ENCODE assay signal across 8 cellular contexts in the genomic region with DNA sequence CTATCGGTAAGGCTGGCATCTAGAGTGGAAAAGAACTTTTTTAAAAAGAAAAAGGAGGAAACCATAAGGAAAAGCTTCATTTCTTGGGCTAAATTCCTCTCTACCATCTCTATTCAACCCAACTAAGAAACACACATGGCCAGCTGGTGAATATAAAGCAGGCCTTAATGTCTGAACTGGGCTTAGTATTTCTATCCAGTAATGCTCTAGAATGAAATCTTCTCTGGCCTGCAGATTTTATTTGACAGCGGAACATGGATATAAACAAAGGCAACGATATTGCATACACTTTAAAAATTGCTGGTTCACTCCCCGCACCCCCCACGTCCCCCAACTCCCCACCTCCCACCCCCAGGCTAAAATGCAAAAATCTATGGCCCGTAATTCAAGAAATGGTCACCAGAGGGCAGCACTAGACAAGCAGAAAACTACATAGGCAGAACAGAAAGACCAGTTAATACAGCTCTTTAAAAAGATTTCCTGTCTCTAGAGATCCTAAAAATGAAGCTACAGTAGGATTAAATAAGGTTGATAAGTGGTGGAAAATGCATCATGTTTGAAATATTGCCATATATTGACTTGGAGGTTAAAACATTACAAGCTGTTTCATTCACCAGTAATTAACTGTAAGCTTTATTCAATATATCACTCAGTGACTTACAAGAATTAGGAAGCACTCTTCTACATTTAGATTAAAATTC.
DNase-seq lines count a peak whose midpoint lies in the region; ATAC-seq and TF ChIP-seq lines count a peak whose summit lies in the region.

No MANE protein-coding gene starts in this region.

- intact Hi-C loops in right lobe of liver (cut with DNase I): loop anchor here (10.0 kb wide), 1 partner anchor 241 kb away; no protein-coding TSS in a partner anchor

- WGBS in right lobe of liver (ENCODE audit: insufficient coverage, low coverage, low lambda C conversion rate, missing lambda C conversion rate): 19% methylated on average over 6 of the region's 6 CpGs

- H4K20me1 ChIP-seq in MM.1S (ENCODE audit: insufficient read depth, low read length): no peaks in the 10 kb centered on the region

- no peak overlapping the region for H3K9ac ChIP-seq in MM.1S (ENCODE audit: low read length)

- no peaks in the 10 kb centered on the region for H3K9me3 ChIP-seq in MM.1S (replicated peaks; ENCODE audit: insufficient read depth, low read length)
- H3K9me3 ChIP-seq in right lobe of liver: no peaks in the 10 kb centered on the region

- H3K79me2 ChIP-seq in MM.1S (ENCODE audit: low read length): no peaks in the 10 kb centered on the region

- no peak for TF ChIP-seq POLR2A in right lobe of liver (IDR thresholded peaks at IDR 0.05)

- no peak overlapping the region for H3K4me2 ChIP-seq in MM.1S (ENCODE audit: low read depth, low read length)

- peak; percentile 72 for TF ChIP-seq CTCF in MM.1S (IDR thresholded peaks at IDR 0.05; ENCODE audit: low read length)
- TF ChIP-seq CTCF in VCaP (conservative IDR thresholded peaks at IDR 0.05): peak; percentile 89
- peak; percentile 41 to 64 (median 60) for TF ChIP-seq CTCF in right lobe of liver (IDR thresholded peaks at IDR 0.05)

- H2AFZ ChIP-seq in MM.1S (ENCODE audit: low read length): no peak overlapping the region

- no peaks in the 10 kb centered on the region for H3K4me1 ChIP-seq in MM.1S (ENCODE audit: low read length)
- no peaks in the 10 kb centered on the region for H3K4me1 ChIP-seq in right lobe of liver

- DNase-seq in C1 segment of cervical spinal cord (lab: John Stamatoyannopoulos, UW) (peak in 8 of 14 donors; percentile 0 to 69 (median 16)), GM19238 (ENCODE audit: insufficient read length, low spot score) (peak; percentile 24), MM.1S (peak; percentile 28), cerebellum (ENCODE audit: low spot score) (peak; percentile 73), right lobe of liver (no peak)
- peak; percentile 4 to 35 for DNase-seq in stimulated activated CD8-positive, alpha-beta memory T cell treated with anti-CD3 and anti-CD28 coated beads, Interleukin-4, amount 100 ng/mL, for 4 hours (ENCODE audit: low read depth in 2 of 2, low spot score in 1 of 2)

- H3K36me3 ChIP-seq in MM.1S (replicated peaks; ENCODE audit: insufficient read depth, low read length) (no peaks in the 10 kb centered on the region), right lobe of liver (no peaks in the 10 kb centered on the region)

- H3K27me3 ChIP-seq in MM.1S (replicated peaks; ENCODE audit: insufficient read depth, low read length) (no peaks in the 10 kb centered on the region), right lobe of liver (no peaks in the 10 kb centered on the region)

- H3K27ac ChIP-seq in MM.1S (ENCODE audit: low read length) (no peak overlapping the region), VCaP (no peak overlapping the region), right lobe of liver (no peak overlapping the region)

- ATAC-seq in right lobe of liver: peak; percentile 61 to 80 (median 74)
- no peak for ATAC-seq in HG02970 (IDR thresholded peaks at IDR 0.05; ENCODE audit: low FRiP score, unreplicated experiment)

- no peaks in the 10 kb centered on the region for H3K9me2 ChIP-seq in MM.1S (replicated peaks; ENCODE audit: insufficient read depth, low read length)

- no peaks in the 10 kb centered on the region for H3F3A ChIP-seq in MM.1S (ENCODE audit: insufficient read depth, low read length)

- no peak overlapping the region for H3K4me3 ChIP-seq in MM.1S (ENCODE audit: low read length)
- H3K4me3 ChIP-seq in right lobe of liver: no peak overlapping the region

Comparison
In these comparisons a context has a peak if more than half of its experiments do, and no peak if none do; other contexts are left out.
1. DNase-seq: peak in C1 segment of cervical spinal cord (8 of 14), GM19238 (single experiment), MM.1S (single experiment), cerebellum (single experiment) and stimulated activated CD8-positive, alpha-beta memory T cell treated with anti-CD3 and anti-CD28 coated beads, Interleukin-4, amount 100 ng/mL, for 4 hours (2 of 2); none in right lobe of liver (0 of 3).
2. Peak in every context shown above with its lines, with median percentiles within 50 percentile points of each other: CTCF ChIP-seq.